In genomic region chr6:124965424-124965850, GRCh38 we compare ENCODE assay signal across 9 cellular contexts. TPM values are rescaled to one million over a fixed set of nuclear protein-coding genes. Genes with fewer than 3 reads are reported as not detected.
DNase-seq lines count a peak whose midpoint lies in the region; ATAC-seq and TF ChIP-seq lines count a peak whose summit lies in the region.
"Not testable (repeated sequence)": the region's sequence is repeated elsewhere in the genome, so short reads cannot be mapped to it uniquely, and the experiment has no call there.
"Had no signal": no experiment of that assay in that cellular context is flagged by ENCODE, and none has a peak within 500 bp of the region (broad histone marks: within the 10 kb centered on the region; RNA-seq: fewer than 3 reads in every experiment).

No MANE protein-coding gene starts in this region.

- H4K8ac ChIP-seq in mesenchymal stem cell (ENCODE audit: low read length), result not testable (repeated sequence)

- DNase-seq in HCT116 (ENCODE audit: low read depth, low spot score); mammary epithelial cell; esophagus muscularis mucosa (ENCODE audit: extremely low spot score); mesenchymal stem cell; progenitor cell of endocrine pancreas (ENCODE audit: low spot score, unreplicated experiment); tibial artery: not testable (repeated sequence)
- peak in 1 of 2 experiments; percentile 38 for DNase-seq in SJSA1 (ENCODE audit: low read depth in 1 of 2, low spot score in 2 of 2)

- H2AFZ ChIP-seq in ACC112 (ENCODE audit: low read length, unreplicated experiment); HCT116 (ENCODE audit: low read depth, low read length, poor library complexity, severe bottlenecking); mammary epithelial cell (ENCODE audit: low read depth, low read length); mesenchymal stem cell (ENCODE audit: low read depth, low read length): not testable (repeated sequence)

- H3K27ac ChIP-seq in ACC112 (ENCODE audit: low read depth, low read length); HCT116 (ENCODE audit: low read depth, low read length): not testable (repeated sequence)
- H3K27ac ChIP-seq in SJSA1 (peak overlapping the region; percentile 78), mammary epithelial cell (ENCODE audit: insufficient read depth, low read depth, low read length) (peak overlapping the region; percentile 32), esophagus muscularis mucosa (replicated peaks in 1 of 4) (peak overlapping the region; percentile 93 to 98 (median 96)), mesenchymal stem cell (ENCODE audit: low read length, poor library complexity, severe bottlenecking) (peak overlapping the region; percentile 19), tibial artery (peak overlapping the region; percentile 98 to 99)

- H3K27ac Mint-ChIP-seq in progenitor cell of endocrine pancreas, result peak overlapping the region; percentile 59

- not testable (repeated sequence) for H3K9me2 ChIP-seq in HCT116 (ENCODE audit: insufficient read depth)

- H3K14ac ChIP-seq in mesenchymal stem cell (ENCODE audit: low read length in 2 of 2), result not testable (repeated sequence)

- peaks cover 47% of the 10 kb centered on the region for H3K4me1 ChIP-seq in ACC112 (ENCODE audit: control insufficient read depth, insufficient read depth, low read length, unreplicated experiment)
- H3K4me1 ChIP-seq in HCT116 (ENCODE audit: control insufficient read depth in 1 of 2, insufficient read depth in 2 of 2, low read length in 2 of 2), result peaks cover 34 to 55% of the 10 kb centered on the region in 2 experiments
- peaks cover 37% of the 10 kb centered on the region for H3K4me1 ChIP-seq in SJSA1 (replicated peaks)
- H3K4me1 ChIP-seq in mammary epithelial cell (ENCODE audit: insufficient read depth, low read length), result peaks cover 37% of the 10 kb centered on the region
- peaks cover 9 to 72% (median 56%) of the 10 kb centered on the region in 4 donors for H3K4me1 ChIP-seq in esophagus muscularis mucosa
- not testable (repeated sequence) for H3K4me1 ChIP-seq in mesenchymal stem cell (ENCODE audit: control insufficient read depth, insufficient read depth, low read depth, low read length)
- peaks cover 0 to 63% (median 28%) of the 10 kb centered on the region in 4 donors for H3K4me1 ChIP-seq in tibial artery

- H3K9me3 ChIP-seq in HCT116 (ENCODE audit: control insufficient read depth in 1 of 2, insufficient read depth in 1 of 2, low read depth in 1 of 2, low read length in 2 of 2); SJSA1 (replicated peaks); mammary epithelial cell (replicated peaks; ENCODE audit: insufficient read depth, low read length); esophagus muscularis mucosa; mesenchymal stem cell (ENCODE audit: control insufficient read depth, low read length); tibial artery: not testable (repeated sequence)

- H4K20me1 ChIP-seq in HCT116 (ENCODE audit: insufficient read depth); mammary epithelial cell (ENCODE audit: insufficient read depth, low read length): not testable (repeated sequence)

- TF ChIP-seq POLR2A in HCT116 (IDR thresholded peaks at IDR 0.05; ENCODE audit: borderline replicate concordance, extremely low read depth, insufficient read depth, insufficient read length); esophagus muscularis mucosa (IDR thresholded peaks at IDR 0.05; ENCODE audit: low read depth): not testable (repeated sequence)

- dilution Hi-C loops in mammary epithelial cell (cut with HindIII; ENCODE audit: low sequenced_read_pairs), result loop anchor here (25.0 kb wide), 1 partner anchor 147 kb away; no protein-coding TSS in a partner anchor

- H3K36me3 ChIP-seq in ACC112 (ENCODE audit: insufficient read depth, low read length) (0 out of 2 replicates have a peak, but pooled peaks cover 12% of the 10 kb centered on the region), SJSA1 (peaks cover 39% of the 10 kb centered on the region)
- H3K36me3 ChIP-seq in HCT116 (ENCODE audit: control insufficient read depth in 1 of 2, insufficient read depth in 2 of 2, low read length in 2 of 2); mammary epithelial cell (ENCODE audit: insufficient read depth, low read length); esophagus muscularis mucosa; mesenchymal stem cell (ENCODE audit: control insufficient read depth in 1 of 2, insufficient read depth in 2 of 2, low read depth in 1 of 2, low read length in 2 of 2); tibial artery: not testable (repeated sequence)

- RAD21 ChIA-PET in HCT116 (lab: Charles Lee; ENCODE audit: low non-redundant PET in 1 of 2, low total read pairs in 2 of 2, uncharacterized antibody in 2 of 2, unreplicated experiment in 2 of 2), result not testable (repeated sequence)

- BruUV-seq in HCT116 (replicated peaks; lab: Mats Ljungman, UMichigan); mammary epithelial cell (replicated peaks; lab: Mats Ljungman, UMichigan): not testable (repeated sequence)

- not testable (repeated sequence) for H2AK5ac ChIP-seq in mesenchymal stem cell (ENCODE audit: low read length, severe bottlenecking)

- H3K27me3 Mint-ChIP-seq in progenitor cell of endocrine pancreas, result not testable (repeated sequence)

- not testable (repeated sequence) for H3K18ac ChIP-seq in mesenchymal stem cell (ENCODE audit: low read depth in 1 of 2, low read length in 2 of 2)

- H2BK5ac ChIP-seq in mesenchymal stem cell (ENCODE audit: low read depth, low read length, poor library complexity, severe bottlenecking), result not testable (repeated sequence)

- not testable (repeated sequence) for H3K27me3 ChIP-seq in ACC112 (ENCODE audit: insufficient read depth, low read length); HCT116 (ENCODE audit: insufficient read depth, low read length); SJSA1 (replicated peaks); mammary epithelial cell (ENCODE audit: insufficient read depth, low read length); esophagus muscularis mucosa; mesenchymal stem cell (ENCODE audit: control insufficient read depth in 1 of 2, insufficient read depth in 1 of 2, low read length in 2 of 2); tibial artery

- 58% methylated on average over 3 of the region's 3 CpGs for WGBS in mammary epithelial cell (ENCODE audit: low coverage, missing lambda C conversion rate)
- WGBS in esophagus muscularis mucosa, result 75% methylated on average over 3 of the region's 3 CpGs
- WGBS in mesenchymal stem cell, result 59% methylated on average over 3 of the region's 3 CpGs

- not testable (repeated sequence) for TF ChIP-seq CTCF in HCT116 (IDR thresholded peaks at IDR 0.05 in 2 of 3, conservative IDR thresholded peaks at IDR 0.05 in 1 of 3; ENCODE audit: borderline replicate concordance in 1 of 3, insufficient read depth in 1 of 3, low read depth in 2 of 3, low read length in 2 of 3); mammary epithelial cell (conservative IDR thresholded peaks at IDR 0.05 in 1 of 2, IDR thresholded peaks at IDR 0.05 in 1 of 2; ENCODE audit: extremely low read depth in 1 of 2, insufficient read depth in 1 of 2, low read depth in 1 of 2, low read length in 2 of 2); esophagus muscularis mucosa (IDR thresholded peaks at IDR 0.05); progenitor cell of endocrine pancreas (IDR thresholded peaks at IDR 0.05; ENCODE audit: unreplicated experiment); tibial artery (IDR thresholded peaks at IDR 0.05)

- not testable (repeated sequence) for H3K9me3 Mint-ChIP-seq in progenitor cell of endocrine pancreas (ENCODE audit: low read depth)

- ATAC-seq in HCT116, result not testable (repeated sequence)

- not testable (repeated sequence) for H4K91ac ChIP-seq in mesenchymal stem cell (ENCODE audit: low read length)

- peak overlapping the region; percentile 82 for H3K4me3 ChIP-seq in ACC112 (ENCODE audit: low read depth, low read length)
- not testable (repeated sequence) for H3K4me3 ChIP-seq in HCT116 (replicated peaks in 1 of 2; ENCODE audit: low read depth in 1 of 2, low read length in 2 of 2); SJSA1; mesenchymal stem cell (ENCODE audit: insufficient read depth in 1 of 2, low read depth in 1 of 2, low read length in 2 of 2)
- peak overlapping the region; percentile 18 to 36 (median 27) for H3K4me3 ChIP-seq in mammary epithelial cell (replicated peaks in 1 of 3; ENCODE audit: insufficient read depth in 1 of 3, low read depth in 2 of 3, low read length in 3 of 3)
- H3K4me3 ChIP-seq in esophagus muscularis mucosa, result peak overlapping the region; percentile 79 to 91 (median 86)
- peak overlapping the region; percentile 78 to 94 for H3K4me3 ChIP-seq in tibial artery

- not testable (repeated sequence) for H2BK120ac ChIP-seq in mesenchymal stem cell (ENCODE audit: low read depth, low read length)

- H3K4me3 Mint-ChIP-seq in progenitor cell of endocrine pancreas (ENCODE audit: low read depth), result not testable (repeated sequence)

- TF ChIP-seq RAD21 in HCT116 (IDR thresholded peaks at IDR 0.05; ENCODE audit: low read depth), result not testable (repeated sequence)

- not testable (repeated sequence) for H3K23ac ChIP-seq in mesenchymal stem cell (ENCODE audit: low read length in 2 of 2)

- H3K79me2 ChIP-seq in ACC112 (ENCODE audit: control insufficient read depth, insufficient read depth, low read length, unreplicated experiment), result peaks cover 78% of the 10 kb centered on the region
- peaks cover 69% of the 10 kb centered on the region for H3K79me2 ChIP-seq in HCT116 (ENCODE audit: insufficient read depth, low read length)
- H3K79me2 ChIP-seq in mammary epithelial cell (ENCODE audit: insufficient read depth, low read length), result peaks cover 91% of the 10 kb centered on the region

- H3K4me2 ChIP-seq in HCT116 (ENCODE audit: low read length), result peak overlapping the region; percentile 93
- peak overlapping the region; percentile 82 for H3K4me2 ChIP-seq in mammary epithelial cell (ENCODE audit: insufficient read depth, low read depth, low read length)
- peak overlapping the region; percentile 59 for H3K4me2 ChIP-seq in mesenchymal stem cell (ENCODE audit: low read length, poor library complexity, severe bottlenecking)

- not testable (repeated sequence) for TF ChIP-seq EP300 in esophagus muscularis mucosa (IDR thresholded peaks at IDR 0.05)

- CTCF ChIA-PET in HCT116 (lab: Charles Lee); mammary epithelial cell (lab: Charles Lee; ENCODE audit: low non-redundant PET): not testable (repeated sequence)

- H3K9ac ChIP-seq in HCT116 (ENCODE audit: low read length); mesenchymal stem cell (ENCODE audit: low read length): not testable (repeated sequence)
- peak overlapping the region; percentile 43 for H3K9ac ChIP-seq in mammary epithelial cell (ENCODE audit: insufficient read depth, low read length)

- in situ Hi-C loops in mammary epithelial cell (cut with MboI; ENCODE audit: low sequenced_read_pairs in 2 of 2), result loop anchor here in 1 of 2 donors (10.0 kb wide), 1 partner anchor 149 kb away; no protein-coding TSS in a partner anchor

- POLR2A ChIA-PET in HCT116 (lab: Charles Lee), result not testable (repeated sequence)

- H3K4ac ChIP-seq in mesenchymal stem cell (ENCODE audit: low read depth in 1 of 2, low read length in 2 of 2), result not testable (repeated sequence)

- intact Hi-C loops in HCT116 (cut with micrococcal nuclease), result loop anchor here (10.0 kb wide), 1 partner anchor 139 kb away; no protein-coding TSS in a partner anchor
- intact Hi-C loops in mammary epithelial cell (cut with micrococcal nuclease); esophagus muscularis mucosa (cut with DNase I); tibial artery (cut with DNase I; ENCODE audit: low total_unique reads): not testable (repeated sequence)

- not testable (repeated sequence) for H3K36me3 Mint-ChIP-seq in progenitor cell of endocrine pancreas (ENCODE audit: insufficient read depth)

- not testable (repeated sequence) for H2BK12ac ChIP-seq in mesenchymal stem cell (ENCODE audit: low read length in 2 of 2)

- peaks cover 22% of the 10 kb centered on the region for H3K4me1 Mint-ChIP-seq in progenitor cell of endocrine pancreas (ENCODE audit: low read depth)

- not testable (repeated sequence) for H3K79me1 ChIP-seq in mesenchymal stem cell (replicated peaks; ENCODE audit: low read length, poor library complexity, severe bottlenecking)

- H2BK15ac ChIP-seq in mesenchymal stem cell (ENCODE audit: low read depth, poor library complexity, severe bottlenecking), result not testable (repeated sequence)

RNA-seq across cellular contexts. Expression of gene RNF217, which starts 3.2 kb away (rescaled TPM):
- total RNA-seq in HCT116 (2021; ENCODE audit: unreplicated experiment) (20.4 TPM), mammary epithelial cell (100 to 1,000 TPM in 1 of 2 donors, 10 to 100 TPM in 1; 53.9 to 103 TPM), esophagus muscularis mucosa (10 to 100 TPM; 20.0 to 34.9 (median 23.2) TPM), progenitor cell of endocrine pancreas (22.6 and 27.6 TPM in 2 replicates)
- polyA plus RNA-seq in HCT116 (2012), result 7.2 and 7.9 TPM in 2 replicates
- 14.8 and 16.8 TPM in 2 replicates for total RNA-seq in SJSA1 (2014; rRNA removed; shearing (Covaris generic))
- 25.5 TPM for polyA plus RNA-seq in mammary epithelial cell
- 54.8 TPM for polyA minus RNA-seq in mammary epithelial cell
- 12.7 TPM for polyA plus RNA-seq in mesenchymal stem cell (2013, experiment 1 of 2)
- 12.3 TPM for polyA plus RNA-seq in mesenchymal stem cell (2013, experiment 2 of 2)
- total RNA-seq: HT-29 had no signal
